17 cellular contexts compared by ENCODE assay signal in genomic region chr10:20034732-20035131, GRCh38.
"Had no signal": no experiment of that assay in that cellular context is flagged by ENCODE, and none has a peak within 500 bp of the region (broad histone marks: within the 10 kb centered on the region; RNA-seq: fewer than 3 reads in every experiment).

No MANE protein-coding gene starts in this region.

- H3K36me3 Mint-ChIP-seq: naive thymus-derived CD8-positive, alpha-beta T cell; stimulated activated naive B cell treated with anti-CD40 and anti-IgM and Interleukin-4, amounts not matched to agents 10 μg/mL and 1 μg/mL and 100 μg/mL, for 72 hours had no signal

- ATAC-seq: left colon; mucosa of descending colon; naive thymus-derived CD8-positive, alpha-beta T cell; psoas muscle; stimulated activated naive B cell treated with anti-CD40 and anti-IgM and Interleukin-4, amounts not matched to agents 10 μg/mL and 1 μg/mL and 100 μg/mL, for 72 hours; stimulated activated naive CD8-positive, alpha-beta T cell treated with anti-CD3 and anti-CD28 coated beads, Interleukin-15, amount 100 ng/mL, for 72 hours had no signal

- H3K27ac Mint-ChIP-seq: naive thymus-derived CD8-positive, alpha-beta T cell; stimulated activated naive B cell treated with anti-CD40 and anti-IgM and Interleukin-4, amounts not matched to agents 10 μg/mL and 1 μg/mL and 100 μg/mL, for 72 hours; stimulated activated naive CD8-positive, alpha-beta T cell treated with anti-CD3 and anti-CD28 coated beads, Interleukin-15, amount 100 ng/mL, for 72 hours had no signal

- H3K9me3 Mint-ChIP-seq: stimulated activated naive B cell treated with anti-CD40 and anti-IgM and Interleukin-4, amounts not matched to agents 10 μg/mL and 1 μg/mL and 100 μg/mL, for 72 hours had no signal

- H3K4me1 Mint-ChIP-seq: naive thymus-derived CD8-positive, alpha-beta T cell; stimulated activated naive B cell treated with anti-CD40 and anti-IgM and Interleukin-4, amounts not matched to agents 10 μg/mL and 1 μg/mL and 100 μg/mL, for 72 hours; stimulated activated naive CD8-positive, alpha-beta T cell treated with anti-CD3 and anti-CD28 coated beads, Interleukin-15, amount 100 ng/mL, for 72 hours had no signal

- H3K27ac ChIP-seq: hepatocyte, neutrophil, psoas muscle, sigmoid colon, skin epidermis, testis, tibial nerve had no signal

- H3K27me3 Mint-ChIP-seq: naive thymus-derived CD8-positive, alpha-beta T cell; stimulated activated naive B cell treated with anti-CD40 and anti-IgM and Interleukin-4, amounts not matched to agents 10 μg/mL and 1 μg/mL and 100 μg/mL, for 72 hours; stimulated activated naive CD8-positive, alpha-beta T cell treated with anti-CD3 and anti-CD28 coated beads, Interleukin-15, amount 100 ng/mL, for 72 hours had no signal

- H3K4me3 Mint-ChIP-seq: naive thymus-derived CD8-positive, alpha-beta T cell; stimulated activated naive B cell treated with anti-CD40 and anti-IgM and Interleukin-4, amounts not matched to agents 10 μg/mL and 1 μg/mL and 100 μg/mL, for 72 hours; stimulated activated naive CD8-positive, alpha-beta T cell treated with anti-CD3 and anti-CD28 coated beads, Interleukin-15, amount 100 ng/mL, for 72 hours had no signal

- H3K4me1 ChIP-seq: psoas muscle, sigmoid colon, testis had no signal

- H3K27me3 ChIP-seq: hepatocyte, neutrophil, sigmoid colon, testis, tibial nerve had no signal

- H3K9me3 ChIP-seq: mucosa of descending colon, neutrophil, psoas muscle, sigmoid colon, testis, tibial nerve had no signal

- DNase-seq: effector memory CD4-positive, alpha-beta T cell; foreskin melanocyte; head of caudate nucleus; left colon; mucosa of descending colon; naive thymus-derived CD8-positive, alpha-beta T cell; psoas muscle; sigmoid colon; stimulated activated CD4-positive, alpha-beta T cell treated with anti-CD3 and anti-CD28 coated beads, Interleukin-2, amount 100 ng/mL, for 24 hours; stimulated activated CD4-positive, alpha-beta T cell treated with anti-CD3 and anti-CD28 coated beads, Interleukin-4, amount 100 ng/mL, for 4 hours; stimulated activated naive B cell treated with anti-CD40 and anti-IgM and Interleukin-4, amounts not matched to agents 10 μg/mL and 1 μg/mL and 100 μg/mL, for 72 hours; stimulated activated naive CD8-positive, alpha-beta T cell treated with anti-CD3 and anti-CD28 coated beads, Interleukin-15, amount 100 ng/mL, for 72 hours; testis had no signal

- H3K4me3 ChIP-seq: hepatocyte, mucosa of descending colon, psoas muscle, sigmoid colon, skin epidermis, testis, tibial nerve had no signal

- H3K36me3 ChIP-seq: neutrophil, sigmoid colon, tibial nerve had no signal
